Comparison of ENCODE assay signal across 8 cellular contexts in genomic region chr18:48785091-48785614, GRCh38.
DNase-seq lines count a peak whose midpoint lies in the region; ATAC-seq, FAIRE-seq and TF ChIP-seq lines count a peak whose summit lies in the region.

No MANE protein-coding gene starts in this region.

- H3K9me3 ChIP-seq in GM12878 (replicated peaks; ENCODE audit: control insufficient read depth, insufficient read depth, low read length), result no peaks in the 10 kb centered on the region; the same call in 2 of the 3 replicates

- no peaks in the 10 kb centered on the region; the same call in 1 of the 2 replicates for H3K79me2 ChIP-seq in GM12878 (ENCODE audit: control insufficient read depth, insufficient read depth, low read length)

- SMC1A ChIA-PET in GM12878 (lab: Charles Lee; ENCODE audit: uncharacterized antibody, unreplicated experiment), result interaction anchor here (0.5 to 4.8 kb wide), 27 partner anchors 9 to 392 kb away, joined by 3 to 63 read pairs (median 3); no protein-coding TSS in a partner anchor

- no peak overlapping the region for H2AFZ ChIP-seq in GM12878 (ENCODE audit: control insufficient read depth, low read depth, low read length)

- no TSS peak for BruUV-seq in GM12878 (replicated peaks; lab: Mats Ljungman, UMichigan)

- DNase-seq in GM12864 (ENCODE audit: low read depth) (peak; percentile 94), GM12878 (ENCODE audit: low read depth, low spot score) (peak; percentile 94), cerebellum (ENCODE audit: low spot score) (no peak), NCI-H1694 (lab: John Stamatoyannopoulos, UW) (no peak), COR-L47 (lab: John Stamatoyannopoulos, UW) (no peak), NCI-H82 treated with DMSO at 0.1 percent for 48 hours (lab: John Stamatoyannopoulos, UW; ENCODE audit: unreplicated experiment) (no peak)

- intact Hi-C loops in GM12878 (cut with micrococcal nuclease; ENCODE audit: unreplicated experiment), result loop anchor here (1.0 to 2.0 kb wide), 7 partner anchors 16 to 164 kb away; no protein-coding TSS in a partner anchor

- peaks cover 47% of the 10 kb centered on the region for H3K4me1 ChIP-seq in GM12878 (ENCODE audit: control insufficient read depth, insufficient read depth, low read length)

- CTCF ChIA-PET in GM12878 (lab: Yijun Ruan, JAX), result interaction anchor here (1.1 to 2.3 kb wide), 11 partner anchors 9 to 393 kb away, joined by 3 to 15 read pairs (median 8); no protein-coding TSS in a partner anchor

- H3K4me2 ChIP-seq in GM12878 (ENCODE audit: control insufficient read depth, insufficient read depth), result peak overlapping the region; percentile 58

- RAD21 ChIA-PET in GM12878 (lab: Charles Lee; ENCODE audit: unreplicated experiment), result interaction anchor here (0.7 to 6.7 kb wide), 19 partner anchors 9 to 674 kb away, joined by 3 to 86 read pairs (median 6); no protein-coding TSS in a partner anchor

- FAIRE-seq in GM12878 (lab: Jason Lieb, UNC), result peak; percentile 100

- peak; percentile 86 for ATAC-seq in GM19438 (IDR thresholded peaks at IDR 0.05; ENCODE audit: low read depth, unreplicated experiment)
- peak; percentile 82 for ATAC-seq in HG03342 (IDR thresholded peaks at IDR 0.05; ENCODE audit: unreplicated experiment)
- ATAC-seq in GM12878, result peak; percentile 94

- 0 out of 2 replicates have a peak, but pooled peaks have one; percentile 27 for TF ChIP-seq POLR2A in GM12878 (IDR thresholded peaks at IDR 0.05; ENCODE audit: low read depth, low read length)

- 1% methylated on average over 5 of the region's 5 CpGs for WGBS in GM12878 (ENCODE audit: insufficient coverage, insufficient replicate concordance, low lambda C conversion rate, missing lambda C conversion rate)

- peak overlapping the region; percentile 91 for H3K27ac ChIP-seq in GM12878 (ENCODE audit: control insufficient read depth, insufficient read depth)

- no peak overlapping the region for H3K4me3 ChIP-seq in GM12864 (ENCODE audit: low read depth, low read length)
- H3K4me3 ChIP-seq in GM12878, result peak overlapping the region; percentile 54; the same call in 1 of the 2 replicates

- in situ Hi-C loops in GM12878 (cut with MboI), result no loop called here

- TF ChIP-seq EP300 in GM12878 (IDR thresholded peaks at IDR 0.05; ENCODE audit: borderline replicate concordance in 1 of 2, control insufficient read depth in 1 of 2, low read depth in 2 of 2, low read length in 2 of 2), result peak; percentile 85 to 87; a peak in 2 of 4 replicates

- TF ChIP-seq CTCF in GM12864 (IDR thresholded peaks at IDR 0.05; ENCODE audit: low read depth, low read length, missing control alignments) (peak; percentile 2), GM12878 (IDR thresholded peaks at IDR 0.05 in 2 of 3, conservative IDR thresholded peaks at IDR 0.05 in 1 of 3; ENCODE audit: control insufficient read depth in 2 of 3, extremely low read depth in 1 of 3, insufficient read depth in 1 of 3, low read depth in 3 of 3, low read length in 3 of 3) (no peak)

- POLR2A ChIA-PET in GM12878 (lab: Charles Lee), result interaction anchor here (0.5 to 2.2 kb wide), 14 partner anchors 10 to 168 kb away, joined by 3 to 30 read pairs (median 5); no protein-coding TSS in a partner anchor

- H3K9ac ChIP-seq in GM12878 (ENCODE audit: control insufficient read depth, insufficient read depth, low read length), result peak overlapping the region; percentile 60

- peak; percentile 23; the same call in 1 of the 2 replicates for TF ChIP-seq RAD21 in GM12878 (IDR thresholded peaks at IDR 0.05; ENCODE audit: insufficient read depth, low read depth, low read length)

- H4K20me1 ChIP-seq in GM12878 (ENCODE audit: control insufficient read depth, insufficient read depth), result no peaks in the 10 kb centered on the region

- no peaks in the 10 kb centered on the region for H3K36me3 ChIP-seq in GM12878 (ENCODE audit: control insufficient read depth in 2 of 2, insufficient read depth in 2 of 2, low read length in 1 of 2)

- no peaks in the 10 kb centered on the region for H3K27me3 ChIP-seq in GM12878 (replicated peaks in 1 of 2; ENCODE audit: control insufficient read depth in 2 of 2, insufficient read depth in 2 of 2, low read length in 1 of 2)

TF ChIP-seq in GM12878, 131 proteins besides CTCF, POLR2A, EP300 and RAD21 (continues in another document):
- TF ChIP-seq ZNF274 (IDR thresholded peaks at IDR 0.05; ENCODE audit: insufficient read depth, insufficient read length), result no peak
- TF ChIP-seq SMC3 (IDR thresholded peaks at IDR 0.05; ENCODE audit: borderline replicate concordance, low read length), result peak; percentile 42; the same call in 1 of the 2 replicates
- TF ChIP-seq SIN3A (IDR thresholded peaks at IDR 0.05; ENCODE audit: low read depth, low read length), result no peak
- TF ChIP-seq SKIL (IDR thresholded peaks at IDR 0.05; ENCODE audit: low read depth, poor library complexity, severe bottlenecking), result peak; percentile 95
- peak; percentile 97 for TF ChIP-seq ZBED1 (IDR thresholded peaks at IDR 0.05; ENCODE audit: borderline replicate concordance)
- TF ChIP-seq MYC (IDR thresholded peaks at IDR 0.05; ENCODE audit: insufficient read depth, insufficient read length, insufficient replicate concordance, low read length, severe bottlenecking), result no peak
- no peak for TF ChIP-seq EGR1 (IDR thresholded peaks at IDR 0.05; ENCODE audit: borderline replicate concordance in 1 of 2, low read depth in 2 of 2, low read length in 2 of 2)
- no peak for TF ChIP-seq ESRRA (IDR thresholded peaks at IDR 0.05; ENCODE audit: low read length)
- no peak for TF ChIP-seq STAT3 (IDR thresholded peaks at IDR 0.05; ENCODE audit: low read depth, low read length)
- TF ChIP-seq EZH2 (IDR thresholded peaks at IDR 0.05; ENCODE audit: borderline replicate concordance, control insufficient read depth, low read depth, low read length), result no peak
- TF ChIP-seq PAX5 (IDR thresholded peaks at IDR 0.05; ENCODE audit: borderline replicate concordance, low read depth, low read length), result peak; percentile 79
- TF ChIP-seq TCF7 (IDR thresholded peaks at IDR 0.05; ENCODE audit: borderline replicate concordance), result no peak
- no peak for TF ChIP-seq PBX3 (IDR thresholded peaks at IDR 0.05; ENCODE audit: insufficient replicate concordance, low read depth, low read length)
- TF ChIP-seq MTA3 (IDR thresholded peaks at IDR 0.05; ENCODE audit: borderline replicate concordance, low read length), result peak; percentile 93; the same call in 1 of the 2 replicates
- no peak for TF ChIP-seq CEBPZ (IDR thresholded peaks at IDR 0.05; ENCODE audit: low read depth, low read length)
- TF ChIP-seq PML (IDR thresholded peaks at IDR 0.05; ENCODE audit: low read length), result no peak
- no peak for TF ChIP-seq NRF1 (conservative IDR thresholded peaks at IDR 0.05; ENCODE audit: low read depth, low read length)

Comparison
In these comparisons a context has a peak if more than half of its experiments do, and no peak if none do; other contexts are left out.
1. DNase-seq: peak in GM12864 (single experiment) and GM12878 (single experiment); none in cerebellum (single experiment), NCI-H1694 (single experiment), COR-L47 (single experiment) and NCI-H82 treated with DMSO at 0.1 percent for 48 hours (single experiment).
2. Peak in every context shown above with its lines, with median percentiles within 50 percentile points of each other: ATAC-seq.